27 cellular contexts compared by ENCODE assay signal in the genomic region with DNA sequence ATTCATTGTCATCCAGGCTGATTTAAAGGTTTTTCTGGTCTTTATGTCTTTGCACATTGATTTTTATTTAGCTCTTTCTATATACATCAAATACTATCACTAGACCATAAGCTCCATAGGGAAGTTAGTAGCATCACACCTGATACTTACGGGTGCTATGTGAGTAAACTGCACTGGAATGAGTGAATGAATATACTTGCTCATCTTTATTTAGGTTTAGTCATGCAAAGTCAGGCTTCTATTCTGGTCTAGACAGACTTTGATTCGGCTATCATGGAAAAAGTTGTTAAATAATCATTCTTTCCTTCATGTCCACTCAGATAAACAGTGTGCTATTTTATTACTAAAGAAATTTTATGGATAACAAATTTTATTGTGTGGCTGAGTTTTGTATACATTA.
"Had no signal": no experiment of that assay in that cellular context is flagged by ENCODE, and none has a peak within 500 bp of the region (broad histone marks: within the 10 kb centered on the region; RNA-seq: fewer than 3 reads in every experiment).

No MANE protein-coding gene starts in this region.

- H3K4me2 ChIP-seq: KMS-11, PC-9 had no signal

- ATAC-seq: K562 had no signal

- H3K4me3 ChIP-seq: K562, PC-9, Peyer's patch, SJSA1, SK-N-MC had no signal

- H3K27me3 ChIP-seq: Peyer's patch, SJSA1 had no signal

- H3K27ac ChIP-seq: HL-60, KMS-11, PC-9, Peyer's patch, SJSA1, SK-N-MC had no signal

- H3K36me3 ChIP-seq: Peyer's patch, SJSA1 had no signal

- H3K4me1 ChIP-seq: Peyer's patch, SJSA1 had no signal

- DNase-seq: Kasumi-1, MV-4-11, NCI-H1048, NCI-H1105, NCI-H1417, NCI-H146, NCI-H1694 treated with DMSO at 0.1 percent for 48 hours, NCI-H1930, NCI-H2081, NCI-H2107, NCI-H2227 treated with DMSO at 0.1 percent for 48 hours, NCI-H446, NCI-H510A, NCI-H524 treated with DMSO at 0.1 percent for 48 hours, NCI-H69, NCI-H774, PC-9, Peyer's patch, Right ventricle myocardium superior, SIG-M5, SW 1271 had no signal

- FAIRE-seq: HTR-8/SVneo, K562 had no signal

- H3K9me3 ChIP-seq: Peyer's patch, SJSA1 had no signal

- H2AFZ ChIP-seq: PC-9 had no signal

- H3K9ac ChIP-seq: KMS-11 had no signal
